Comparison of ENCODE assay signal across 15 cellular contexts in the genomic region with DNA sequence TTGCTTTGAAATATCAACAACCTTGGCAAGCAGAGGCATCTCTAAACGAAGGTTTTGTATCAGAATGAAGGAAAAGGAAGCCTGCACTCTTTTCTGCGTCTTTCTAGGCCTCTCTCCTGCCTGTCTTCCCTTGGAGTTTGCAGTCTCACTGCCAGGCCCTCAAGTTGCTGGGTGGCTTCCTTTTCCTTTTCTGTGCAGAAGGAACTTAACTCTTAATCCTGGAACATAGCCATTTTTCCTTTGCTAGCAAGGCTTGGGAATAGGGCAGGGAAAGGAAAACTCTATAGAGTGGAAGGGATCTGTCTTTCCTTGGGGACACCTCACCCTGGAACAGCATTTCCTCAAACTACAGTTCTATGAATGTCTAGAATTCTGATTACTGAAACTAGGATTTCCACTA.
"Had no signal": no experiment of that assay in that cellular context is flagged by ENCODE, and none has a peak within 500 bp of the region (broad histone marks: within the 10 kb centered on the region; RNA-seq: fewer than 3 reads in every experiment).

No MANE protein-coding gene starts in this region.

- DNase-seq: activated CD4-positive, alpha-beta T cell treated with anti-CD3 and anti-CD28 coated beads, Interleukin-2, amount 10 ng/mL, durations not matched to agents 24 days and 14 days; activated CD4-positive, CD25-positive, alpha-beta regulatory T cell; activated gamma-delta T cell treated with Interleukin-2 at 50 U/mL for 16 hours; brain microvascular endothelial cell; cortex of kidney; erythroblast; islet precursor cell; mesendoderm; nephron progenitor cell; stimulated activated naive B cell treated with anti-CD40 and anti-IgM and Interleukin-4, amounts not matched to agents 10 μg/mL and 1 μg/mL and 100 μg/mL, for 72 hours; SW 1271; trophoblast cell had no signal

- ATAC-seq: stimulated activated naive B cell treated with anti-CD40 and anti-IgM and Interleukin-4, amounts not matched to agents 10 μg/mL and 1 μg/mL and 100 μg/mL, for 72 hours had no signal

- FAIRE-seq: TTC549 had no signal

- H3K4me3 ChIP-seq: hepatocyte had no signal

- H3K27me3 ChIP-seq: brain microvascular endothelial cell, hepatocyte had no signal

- H2AFZ ChIP-seq: hepatocyte had no signal

- H3K4me1 Mint-ChIP-seq: nephron progenitor cell had no signal

- H3K27ac ChIP-seq: brain microvascular endothelial cell, hepatocyte had no signal

- H3K4me3 Mint-ChIP-seq: activated CD4-positive, alpha-beta T cell treated with anti-CD3 and anti-CD28 coated beads, Interleukin-2, amount 10 ng/mL, durations not matched to agents 24 days and 14 days; activated naive CD8-positive, alpha-beta T cell; nephron progenitor cell; stimulated activated naive B cell treated with anti-CD40 and anti-IgM and Interleukin-4, amounts not matched to agents 10 μg/mL and 1 μg/mL and 100 μg/mL, for 72 hours had no signal

- H3K79me2 ChIP-seq: hepatocyte had no signal

- H3K27ac Mint-ChIP-seq: activated CD4-positive, alpha-beta T cell treated with anti-CD3 and anti-CD28 coated beads, Interleukin-2, amount 10 ng/mL, durations not matched to agents 24 days and 14 days; activated naive CD8-positive, alpha-beta T cell; nephron progenitor cell; stimulated activated naive B cell treated with anti-CD40 and anti-IgM and Interleukin-4, amounts not matched to agents 10 μg/mL and 1 μg/mL and 100 μg/mL, for 72 hours had no signal

- H3K36me3 ChIP-seq: brain microvascular endothelial cell had no signal

- H3K27me3 Mint-ChIP-seq: activated CD4-positive, alpha-beta T cell treated with anti-CD3 and anti-CD28 coated beads, Interleukin-2, amount 10 ng/mL, durations not matched to agents 24 days and 14 days; activated naive CD8-positive, alpha-beta T cell; stimulated activated naive B cell treated with anti-CD40 and anti-IgM and Interleukin-4, amounts not matched to agents 10 μg/mL and 1 μg/mL and 100 μg/mL, for 72 hours had no signal
